In the genomic region with DNA sequence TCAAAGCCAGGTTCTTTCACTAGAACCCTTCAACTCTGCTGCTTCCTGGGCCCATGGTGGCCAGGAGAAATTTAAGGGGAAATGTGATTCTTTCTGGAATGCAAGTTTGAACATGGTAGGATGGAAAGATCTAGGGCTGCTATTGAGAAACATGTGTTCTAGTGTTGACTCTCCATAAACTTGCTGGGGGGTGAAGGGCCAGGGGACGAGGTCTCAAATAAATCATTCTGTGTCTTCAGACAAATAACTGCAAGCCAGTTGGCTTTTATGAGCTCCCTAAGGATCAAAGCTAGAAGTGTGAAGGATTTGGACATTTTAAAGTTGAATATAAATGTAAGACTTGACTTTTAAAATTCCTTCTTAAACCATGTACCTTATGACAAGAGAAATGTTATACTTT, we compare ENCODE assay signal across 18 cellular contexts.
DNase-seq lines count a peak whose midpoint lies in the region; ATAC-seq and TF ChIP-seq lines count a peak whose summit lies in the region.
"Had no signal": no experiment of that assay in that cellular context is flagged by ENCODE, and none has a peak within 500 bp of the region (broad histone marks: within the 10 kb centered on the region; RNA-seq: fewer than 3 reads in every experiment).

No MANE protein-coding gene starts in this region.

- H2AK5ac ChIP-seq in H9 (ENCODE audit: insufficient read length, low read length), result no peak overlapping the region

- POLR2A ChIA-PET in HEK293 (lab: Yijun Ruan, JAX), result no interaction called here

- H3K56ac ChIP-seq in H9 (ENCODE audit: insufficient read length, low read depth, low read length), result no peak overlapping the region

- H4K20me1 ChIP-seq in H9 (ENCODE audit: control insufficient read depth, insufficient read depth, insufficient read length), result no peaks in the 10 kb centered on the region

- in situ Hi-C loops in gastrocnemius medialis (cut with MboI; ENCODE audit: low sequenced_read_pairs in 4 of 4), result no loop called here

- H3K4me2 ChIP-seq in H9 (ENCODE audit: insufficient read depth, insufficient read length, low read length), result no peak overlapping the region

- H3K9me3 ChIP-seq in HEK293 (ENCODE audit: control insufficient read depth, insufficient read depth, low read depth, low read length) (no peaks in the 10 kb centered on the region), SJCRH30 (replicated peaks) (no peaks in the 10 kb centered on the region), gastrocnemius medialis (no peaks in the 10 kb centered on the region), H9 (ENCODE audit: control insufficient read depth, low read depth, low read length) (no peaks in the 10 kb centered on the region)

- no peak for TF ChIP-seq CTCF in HEK293 (tag by site-specific recombination; IDR thresholded peaks at IDR 0.05)
- TF ChIP-seq CTCF in gastrocnemius medialis (IDR thresholded peaks at IDR 0.05 in 4 of 5, conservative IDR thresholded peaks at IDR 0.05 in 1 of 5), result no peak
- TF ChIP-seq CTCF in H9 (conservative IDR thresholded peaks at IDR 0.05), result no peak

- no peaks in the 10 kb centered on the region for H3K36me3 ChIP-seq in HEK293 (ENCODE audit: control insufficient read depth in 2 of 2, insufficient read depth in 1 of 2, low read length in 2 of 2)
- no peaks in the 10 kb centered on the region for H3K36me3 ChIP-seq in SJCRH30
- no peaks in the 10 kb centered on the region for H3K36me3 ChIP-seq in gastrocnemius medialis

- no peak overlapping the region for H4K5ac ChIP-seq in H9 (ENCODE audit: insufficient read length, low read depth, low read length)

- no peak overlapping the region for H3K9ac ChIP-seq in H9 (ENCODE audit: extremely low read depth, insufficient read length, low read length)

- H3K27me3 ChIP-seq in SJCRH30, result no peaks in the 10 kb centered on the region
- H3K27me3 ChIP-seq in gastrocnemius medialis, result no peaks in the 10 kb centered on the region
- no peaks in the 10 kb centered on the region for H3K27me3 ChIP-seq in H9 (ENCODE audit: insufficient read depth, low read length)

- H2BK12ac ChIP-seq in H9 (ENCODE audit: insufficient read length, low read depth, low read length), result no peak overlapping the region

- no peak overlapping the region for H3K4me3 Mint-ChIP-seq in H9

- DNase-seq in SJCRH30 (no peak), left kidney (ENCODE audit: low read depth, low spot score) (peak; percentile 59), gastrocnemius medialis (no peak), H9 (no peak)
- DNase-seq: DMS153, EL, NCI-H1436, NCI-H2029, NCI-H2171, NCI-H446 treated with DMSO at 0.1 percent for 48 hours, NCI-H748 treated with DMSO at 0.1 percent for 48 hours, OCI-M1, RPMI8226 had no signal

- H3K4me3 ChIP-seq in HEK293 (ENCODE audit: low read depth, low read length) (no peak overlapping the region), SJCRH30 (no peak overlapping the region), gastrocnemius medialis (no peak overlapping the region)

- ATAC-seq in gastrocnemius medialis (no peak), GM21390 (IDR thresholded peaks at IDR 0.05; ENCODE audit: unreplicated experiment) (no peak), HG02970 (IDR thresholded peaks at IDR 0.05; ENCODE audit: low FRiP score, unreplicated experiment) (no peak)

- no peak overlapping the region for H2BK120ac ChIP-seq in H9 (ENCODE audit: low read depth, low read length, poor library complexity, severe bottlenecking)

- no peak overlapping the region for H2BK5ac ChIP-seq in H9 (ENCODE audit: insufficient read length, low read length)

- H3K14ac ChIP-seq in H9 (ENCODE audit: insufficient read depth, low read length), result no peak overlapping the region

- H4K91ac ChIP-seq in H9 (ENCODE audit: insufficient read length, low read depth, low read length), result no peak overlapping the region

- H3K18ac ChIP-seq in H9 (ENCODE audit: insufficient read length, low read depth, low read length), result no peak overlapping the region

- peaks cover 1% of the 10 kb centered on the region for H3K27me3 Mint-ChIP-seq in H9 (ENCODE audit: low read depth)

- no peak overlapping the region for H3T11ph ChIP-seq in H9 (ENCODE audit: low read length)

- H3K4me1 ChIP-seq in HEK293 (ENCODE audit: control insufficient read depth, insufficient read depth, low read length) (0 out of 2 replicates have a peak, but pooled peaks cover 4% of the 10 kb centered on the region), SJCRH30 (peaks cover 45% of the 10 kb centered on the region), gastrocnemius medialis (peaks cover 34 to 37% of the 10 kb centered on the region in 2 donors), H9 (ENCODE audit: insufficient read depth, low read length) (no peaks in the 10 kb centered on the region)

- no peak overlapping the region for H2BK20ac ChIP-seq in H9 (ENCODE audit: low read depth, low read length, poor library complexity, severe bottlenecking)

- H3K79me2 ChIP-seq in H9 (ENCODE audit: insufficient read depth, low read length), result no peaks in the 10 kb centered on the region

- no peaks in the 10 kb centered on the region for H3K79me1 ChIP-seq in H9 (ENCODE audit: insufficient read depth, low read depth, low read length, poor library complexity, severe bottlenecking)

- no peak for TF ChIP-seq POLR2A in gastrocnemius medialis (IDR thresholded peaks at IDR 0.05)

- H3K27ac ChIP-seq in HEK293 (ENCODE audit: extremely low read depth, low read depth, low read length), result no peak overlapping the region
- peak overlapping the region; percentile 88 for H3K27ac ChIP-seq in SJCRH30
- peak overlapping the region in 3 of 4 donors; percentile 34 to 69 (median 53) for H3K27ac ChIP-seq in gastrocnemius medialis
- no peak overlapping the region for H3K27ac ChIP-seq in H9 (ENCODE audit: insufficient read length, low read depth, low read length)
- H3K27ac ChIP-seq: C4-2B, HL-60 had no signal

- WGBS in H9 (ENCODE audit: extremely low coverage, insufficient read length, low lambda C conversion rate), result no CpG with 5 or more reads among the region's 1 CpG

- CTCF ChIA-PET in HEK293 (lab: Yijun Ruan, JAX), result no interaction called here

- H4K8ac ChIP-seq in H9 (replicated peaks; ENCODE audit: insufficient read length, low read depth, low read length), result no peak overlapping the region

- H3K9me3 Mint-ChIP-seq in H9, result no peaks in the 10 kb centered on the region

- H2AFZ ChIP-seq in H9 (ENCODE audit: low read length), result no peak overlapping the region

- H3K23ac ChIP-seq in H9 (ENCODE audit: insufficient read length, low read depth, low read length), result no peak overlapping the region

- no peak overlapping the region for H3K4ac ChIP-seq in H9 (ENCODE audit: low read depth, low read length)

- H3K23me2 ChIP-seq in H9 (ENCODE audit: insufficient read length, low read depth, low read length, poor library complexity, severe bottlenecking), result no peaks in the 10 kb centered on the region

- H3K4me1 Mint-ChIP-seq in H9, result peaks cover 0 to 4% of the 10 kb centered on the region in 2 experiments; a peak in 1 of 4 replicates

- H2BK15ac ChIP-seq in H9 (ENCODE audit: low read depth, low read length), result no peak overlapping the region

- no peak overlapping the region for H3K27ac Mint-ChIP-seq in H9

- H3K36me3 Mint-ChIP-seq in H9 (ENCODE audit: insufficient read depth in 1 of 3, low read depth in 3 of 3), result no peaks in the 10 kb centered on the region

- intact Hi-C loops in gastrocnemius medialis (cut with DNase I; ENCODE audit: low total_unique reads), result no loop called here

TF ChIP-seq in HEK293, 187 proteins besides CTCF, POLR2A, EP300 and RAD21:
- TF ChIP-seq ZSCAN16 (tag by site-specific recombination; IDR thresholded peaks at IDR 0.05) (no peak), GLIS1 (tag by site-specific recombination; IDR thresholded peaks at IDR 0.05) (peak; percentile 66), ZNF138 (tag by site-specific recombination; IDR thresholded peaks at IDR 0.05; ENCODE audit: borderline replicate concordance) (no peak)
- TF ChIP-seq, protein P1, sequence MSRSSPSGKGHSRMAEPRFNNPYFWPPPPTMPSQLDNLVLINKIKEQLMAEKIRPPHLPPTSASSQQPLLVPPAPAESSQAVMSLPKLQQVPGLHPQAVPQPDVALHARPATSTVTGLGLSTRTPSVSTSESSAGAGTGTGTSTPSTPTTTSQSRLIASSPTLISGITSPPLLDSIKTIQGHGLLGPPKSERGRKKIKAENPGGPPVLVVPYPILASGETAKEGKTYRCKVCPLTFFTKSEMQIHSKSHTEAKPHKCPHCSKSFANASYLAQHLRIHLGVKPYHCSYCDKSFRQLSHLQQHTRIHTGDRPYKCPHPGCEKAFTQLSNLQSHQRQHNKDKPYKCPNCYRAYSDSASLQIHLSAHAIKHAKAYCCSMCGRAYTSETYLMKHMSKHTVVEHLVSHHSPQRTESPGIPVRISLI (tag by site-specific recombination; IDR thresholded peaks at IDR 0.05), result no peak
- TF ChIP-seq, protein P2, sequence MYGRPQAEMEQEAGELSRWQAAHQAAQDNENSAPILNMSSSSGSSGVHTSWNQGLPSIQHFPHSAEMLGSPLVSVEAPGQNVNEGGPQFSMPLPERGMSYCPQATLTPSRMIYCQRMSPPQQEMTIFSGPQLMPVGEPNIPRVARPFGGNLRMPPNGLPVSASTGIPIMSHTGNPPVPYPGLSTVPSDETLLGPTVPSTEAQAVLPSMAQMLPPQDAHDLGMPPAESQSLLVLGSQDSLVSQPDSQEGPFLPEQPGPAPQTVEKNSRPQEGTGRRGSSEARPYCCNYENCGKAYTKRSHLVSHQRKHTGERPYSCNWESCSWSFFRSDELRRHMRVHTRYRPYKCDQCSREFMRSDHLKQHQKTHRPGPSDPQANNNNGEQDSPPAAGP (tag by site-specific recombination; IDR thresholded peaks at IDR 0.05), result no peak

Comparison
In these comparisons a context has a peak if more than half of its experiments do, and no peak if none do; other contexts are left out.
1. H3K27ac ChIP-seq: peak in SJCRH30 (single experiment) and gastrocnemius medialis (3 of 4); none in HEK293 (single experiment) and H9 (single experiment).